ENCODE assay signal across 8 cellular contexts in genomic region chr21:34582506-34583150, GRCh38. TPM values are rescaled to one million over a fixed set of nuclear protein-coding genes. Genes with fewer than 3 reads are reported as not detected.
DNase-seq lines count a peak whose midpoint lies in the region; ATAC-seq and TF ChIP-seq lines count a peak whose summit lies in the region.

No MANE protein-coding gene starts in this region.

- no peak for DNase-seq in activated naive CD4-positive, alpha-beta T cell treated with anti-CD3 and anti-CD28 coated beads, Interleukin-2, amount 50 U/mL, for 72 hours (ENCODE audit: low spot score in 2 of 2)
- no peak for DNase-seq in activated naive CD4-positive, alpha-beta T cell treated with anti-CD3 and anti-CD28 coated beads, Interleukin-2, amount 50 U/mL, for 16 hours
- DNase-seq in LNCaP clone FGC (ENCODE audit: low read depth) (no peak), MCF 10A (ENCODE audit: unreplicated experiment) (peak; percentile 48), kidney glomerular epithelial cell (lab: John Stamatoyannopoulos, UW) (peak; percentile 30), NCI-H1694 treated with DMSO at 0.1 percent for 48 hours (lab: John Stamatoyannopoulos, UW) (no peak)
- no peak for DNase-seq in CD8-positive, alpha-beta T cell
- DNase-seq in effector memory CD8-positive, alpha-beta T cell = no peak

- no peaks in the 10 kb centered on the region for H3K27me3 Mint-ChIP-seq in MCF 10A (ENCODE audit: insufficient read depth, unreplicated experiment)
- no peaks in the 10 kb centered on the region for H3K27me3 Mint-ChIP-seq in CD8-positive, alpha-beta T cell (ENCODE audit: low read depth)
- H3K27me3 Mint-ChIP-seq in effector memory CD8-positive, alpha-beta T cell = no peaks in the 10 kb centered on the region

- H3K4me3 Mint-ChIP-seq in MCF 10A (ENCODE audit: unreplicated experiment) = no peak overlapping the region
- no peak overlapping the region for H3K4me3 Mint-ChIP-seq in CD8-positive, alpha-beta T cell
- H3K4me3 Mint-ChIP-seq in effector memory CD8-positive, alpha-beta T cell = no peak overlapping the region

- H3K27ac Mint-ChIP-seq in activated naive CD4-positive, alpha-beta T cell treated with anti-CD3 and anti-CD28 coated beads, Interleukin-2, amount 50 U/mL, for 72 hours = peak overlapping the region; percentile 16 to 48
- no peak overlapping the region for H3K27ac Mint-ChIP-seq in MCF 10A (ENCODE audit: low read depth, unreplicated experiment)
- H3K27ac Mint-ChIP-seq in CD8-positive, alpha-beta T cell = no peak overlapping the region
- H3K27ac Mint-ChIP-seq in effector memory CD8-positive, alpha-beta T cell = no peak overlapping the region

- H3K4me1 ChIP-seq in CD8-positive, alpha-beta T cell (ENCODE audit: insufficient read depth, low read length) = no peaks in the 10 kb centered on the region

- intact Hi-C loops in MCF 10A (cut with micrococcal nuclease) = no loop called here
- intact Hi-C loops in CD8-positive, alpha-beta T cell (cut with DNase I, micrococcal nuclease) = no loop called here

- H3K4me1 Mint-ChIP-seq in MCF 10A (ENCODE audit: insufficient read depth, unreplicated experiment) = peaks cover 11% of the 10 kb centered on the region
- H3K4me1 Mint-ChIP-seq in CD8-positive, alpha-beta T cell (ENCODE audit: low read depth) = peaks cover 14% of the 10 kb centered on the region
- peaks cover 10% of the 10 kb centered on the region in 2 donors for H3K4me1 Mint-ChIP-seq in effector memory CD8-positive, alpha-beta T cell (ENCODE audit: low read depth in 2 of 2)

- CTCF ChIA-PET in MCF 10A (lab: Yijun Ruan, JAX) = interaction anchor here (0.6 to 1.4 kb wide), 5 partner anchors 14 to 297 kb away, joined by 3 to 8 read pairs (median 5); no protein-coding TSS in a partner anchor
- CTCF ChIA-PET in CD8-positive, alpha-beta T cell (lab: Charles Lee) = no interaction called here

- no peaks in the 10 kb centered on the region for H3K36me3 ChIP-seq in CD8-positive, alpha-beta T cell (ENCODE audit: insufficient read depth, low read length)

- H3K27ac ChIP-seq in CD8-positive, alpha-beta T cell (ENCODE audit: low read depth, low read length) = no peak overlapping the region

- H3K36me3 Mint-ChIP-seq in activated naive CD4-positive, alpha-beta T cell treated with anti-CD3 and anti-CD28 coated beads, Interleukin-2, amount 50 U/mL, for 72 hours = peaks cover 4 to 7% of the 10 kb centered on the region in 2 donors
- H3K36me3 Mint-ChIP-seq in MCF 10A (ENCODE audit: insufficient read depth, unreplicated experiment) = peaks cover 6% of the 10 kb centered on the region
- peaks cover 2% of the 10 kb centered on the region for H3K36me3 Mint-ChIP-seq in CD8-positive, alpha-beta T cell
- H3K36me3 Mint-ChIP-seq in effector memory CD8-positive, alpha-beta T cell (ENCODE audit: insufficient read depth) = no peaks in the 10 kb centered on the region

- no peaks in the 10 kb centered on the region for H3K27me3 ChIP-seq in CD8-positive, alpha-beta T cell (ENCODE audit: insufficient read depth, low read length)

- POLR2A ChIA-PET in MCF 10A (lab: Yijun Ruan, JAX) = interaction anchor here (0.7 to 1.2 kb wide), 2 partner anchors 15 to 56 kb away, joined by 3 read pairs; no protein-coding TSS in a partner anchor
- POLR2A ChIA-PET in CD8-positive, alpha-beta T cell (lab: Charles Lee) = no interaction called here

- no peaks in the 10 kb centered on the region for H3K9me3 ChIP-seq in CD8-positive, alpha-beta T cell (ENCODE audit: low read length)

- peaks cover 0 to 6% of the 10 kb centered on the region in 2 donors for H3K9me3 Mint-ChIP-seq in activated naive CD4-positive, alpha-beta T cell treated with anti-CD3 and anti-CD28 coated beads, Interleukin-2, amount 50 U/mL, for 72 hours
- no peaks in the 10 kb centered on the region for H3K9me3 Mint-ChIP-seq in MCF 10A (ENCODE audit: unreplicated experiment)
- peaks cover 7% of the 10 kb centered on the region for H3K9me3 Mint-ChIP-seq in CD8-positive, alpha-beta T cell
- H3K9me3 Mint-ChIP-seq in effector memory CD8-positive, alpha-beta T cell = no peaks in the 10 kb centered on the region

- no TSS peak for BruUV-seq in MCF 10A (replicated peaks; lab: Mats Ljungman, UMichigan)

- H3K4me3 ChIP-seq in LNCaP clone FGC (ENCODE audit: low read depth, low read length) = no peak overlapping the region
- H3K4me3 ChIP-seq in CD8-positive, alpha-beta T cell (ENCODE audit: low read depth, low read length) = no peak overlapping the region

- TF ChIP-seq CTCF in LNCaP clone FGC (IDR thresholded peaks at IDR 0.05; ENCODE audit: control insufficient read depth, extremely low read depth, insufficient read depth) = peak; percentile 34; the same call in 1 of the 2 replicates
- TF ChIP-seq CTCF in MCF 10A (IDR thresholded peaks at IDR 0.05; ENCODE audit: unreplicated experiment) = peak; percentile 36
- no peak for TF ChIP-seq CTCF in CD8-positive, alpha-beta T cell (IDR thresholded peaks at IDR 0.05)

- ATAC-seq in activated naive CD4-positive, alpha-beta T cell treated with anti-CD3 and anti-CD28 coated beads, Interleukin-2, amount 50 U/mL, for 72 hours = peak; percentile 40 to 58
- ATAC-seq in CD8-positive, alpha-beta T cell = no peak
- ATAC-seq in effector memory CD8-positive, alpha-beta T cell (replicated peaks) = no peak

RNA-seq across cellular contexts. Expression of gene RCAN1, which starts 32.3 kb away (rescaled TPM):
- total RNA-seq in activated naive CD4-positive, alpha-beta T cell treated with anti-CD3 and anti-CD28 coated beads, Interleukin-2, amount 50 U/mL, for 72 hours = 1 to 10 TPM; 2.9 to 7.4 TPM
- total RNA-seq in MCF 10A (2022) = 11.9 and 18.4 TPM in 2 replicates
- total RNA-seq in CD8-positive, alpha-beta T cell = 1 to 10 TPM in 1 of 2 experiments, under 1 TPM in 1; 0.73 to 1.0 TPM

Comparison
In these comparisons a context has a peak if more than half of its experiments do, and no peak if none do; other contexts are left out.
1. ATAC-seq: peak in activated naive CD4-positive, alpha-beta T cell treated with anti-CD3 and anti-CD28 coated beads, Interleukin-2, amount 50 U/mL, for 72 hours (2 of 2); none in CD8-positive, alpha-beta T cell (single experiment) and effector memory CD8-positive, alpha-beta T cell (single experiment).
2. DNase-seq: peak in MCF 10A (single experiment) and kidney glomerular epithelial cell (single experiment); none in activated naive CD4-positive, alpha-beta T cell treated with anti-CD3 and anti-CD28 coated beads, Interleukin-2, amount 50 U/mL, for 72 hours (0 of 2), activated naive CD4-positive, alpha-beta T cell treated with anti-CD3 and anti-CD28 coated beads, Interleukin-2, amount 50 U/mL, for 16 hours (single experiment), LNCaP clone FGC (single experiment), CD8-positive, alpha-beta T cell (0 of 7), NCI-H1694 treated with DMSO at 0.1 percent for 48 hours (single experiment) and effector memory CD8-positive, alpha-beta T cell (0 of 3).
3. H3K27ac Mint-ChIP-seq: peak in activated naive CD4-positive, alpha-beta T cell treated with anti-CD3 and anti-CD28 coated beads, Interleukin-2, amount 50 U/mL, for 72 hours (2 of 2); none in MCF 10A (single experiment), CD8-positive, alpha-beta T cell (single experiment) and effector memory CD8-positive, alpha-beta T cell (0 of 2).